ENCODE assay signal across 18 cellular contexts in the genomic region with DNA sequence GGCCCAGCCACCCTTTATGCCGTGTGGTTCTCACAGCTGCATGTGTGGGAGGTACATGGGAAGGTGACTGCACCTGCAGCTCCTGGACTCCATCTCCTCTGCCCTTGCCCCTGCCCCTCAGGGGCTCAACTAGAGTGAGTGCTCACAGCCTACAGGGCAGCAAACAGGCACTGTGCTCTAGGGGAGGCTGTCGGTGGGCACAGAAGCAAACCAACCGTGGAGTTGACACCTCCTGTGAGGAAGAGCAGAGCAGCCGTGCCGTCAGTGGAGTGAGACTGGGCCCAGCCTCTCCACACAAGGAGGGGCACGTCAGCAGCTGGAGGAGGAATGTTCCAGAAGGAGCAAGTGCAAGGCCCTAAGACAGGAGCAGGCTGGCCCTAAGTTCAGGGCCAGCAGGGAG. TPM values are rescaled to one million over a fixed set of nuclear protein-coding genes. Genes with fewer than 3 reads are reported as not detected.
DNase-seq lines count a peak whose midpoint lies in the region; ATAC-seq lines count a peak whose summit lies in the region.
"Had no signal": no experiment of that assay in that cellular context is flagged by ENCODE, and none has a peak within 500 bp of the region (broad histone marks: within the 10 kb centered on the region; RNA-seq: fewer than 3 reads in every experiment).

No MANE protein-coding gene starts in this region.

- peaks cover 46% of the 10 kb centered on the region for H3K4me1 ChIP-seq in BLaER1

- peak overlapping the region; percentile 86 for H3K4me2 ChIP-seq in BLaER1

- H3K27me3 Mint-ChIP-seq in activated CD4-positive, alpha-beta T cell treated with anti-CD3 and anti-CD28 coated beads, Interleukin-2, amount 10 ng/mL, durations not matched to agents 7 days and 5 days, result no peaks in the 10 kb centered on the region
- H3K27me3 Mint-ChIP-seq in activated T-helper 2 cell treated with anti-CD3 and anti-CD28 coated beads, Interferon-gamma antibody, Interleukin-2, Interleukin-4, amounts not matched to agents 10 μg/mL and 5 μg/mL and 100 μg/mL, durations not matched to agents 14 hours and 24 hours and 36 hours (ENCODE audit: low read depth), result no peaks in the 10 kb centered on the region
- H3K27me3 Mint-ChIP-seq in T-cell, result no peaks in the 10 kb centered on the region

- DNase-seq in activated CD4-positive, alpha-beta T cell treated with anti-CD3 and anti-CD28 coated beads, Interleukin-2, amount 10 ng/mL, durations not matched to agents 7 days and 5 days, result no peak
- no peak for DNase-seq in activated CD4-positive, alpha-beta T cell treated with anti-CD3 and anti-CD28 coated beads, Interleukin-2, amount 50 U/mL, for 4 hours
- DNase-seq in activated T-helper 2 cell treated with anti-CD3 and anti-CD28 coated beads, Interferon-gamma antibody, Interleukin-2, Interleukin-4, amounts not matched to agents 10 μg/mL and 5 μg/mL and 100 μg/mL, durations not matched to agents 14 hours and 24 hours and 36 hours (ENCODE audit: low spot score), result no peak
- DNase-seq in posterior vena cava (ENCODE audit: low spot score), result peak; percentile 53
- DNase-seq in NCI-H1105 treated with DMSO at 0.1 percent for 48 hours (lab: John Stamatoyannopoulos, UW), result no peak
- DNase-seq in T-cell, result no peak
- DNase-seq: 8988T, COR-L47, DMS153, EL, NCI-H1417 treated with DMSO at 0.1 percent for 48 hours, NCI-H2029, NCI-H2171 treated with DMSO at 0.1 percent for 48 hours, NCI-H510A, SHP77 had no signal

- H3K27me3 ChIP-seq in BLaER1, result no peaks in the 10 kb centered on the region

- peaks cover 28% of the 10 kb centered on the region for H3K36me3 ChIP-seq in BLaER1

- peaks cover 18% of the 10 kb centered on the region; the same call in 1 of the 2 replicates for H4K20me1 ChIP-seq in BLaER1

- intact Hi-C loops in activated T-helper 2 cell treated with anti-CD3 and anti-CD28 coated beads, Interferon-gamma antibody, Interleukin-2, Interleukin-4, amounts not matched to agents 10 μg/mL and 5 μg/mL and 100 μg/mL, durations not matched to agents 14 hours and 24 hours and 36 hours (cut with micrococcal nuclease), result no loop called here
- intact Hi-C loops in posterior vena cava (cut with DNase I), result no loop called here

- no peaks in the 10 kb centered on the region for H3K9me3 Mint-ChIP-seq in activated CD4-positive, alpha-beta T cell treated with anti-CD3 and anti-CD28 coated beads, Interleukin-2, amount 10 ng/mL, durations not matched to agents 7 days and 5 days
- H3K9me3 Mint-ChIP-seq in activated T-helper 2 cell treated with anti-CD3 and anti-CD28 coated beads, Interferon-gamma antibody, Interleukin-2, Interleukin-4, amounts not matched to agents 10 μg/mL and 5 μg/mL and 100 μg/mL, durations not matched to agents 14 hours and 24 hours and 36 hours, result no peaks in the 10 kb centered on the region
- no peaks in the 10 kb centered on the region for H3K9me3 Mint-ChIP-seq in T-cell

- H3K27ac ChIP-seq in BLaER1, result peak overlapping the region; percentile 45; the same call in 1 of the 2 replicates
- H3K27ac ChIP-seq: C4-2B had no signal

- H3K4me3 Mint-ChIP-seq in activated CD4-positive, alpha-beta T cell treated with anti-CD3 and anti-CD28 coated beads, Interleukin-2, amount 10 ng/mL, durations not matched to agents 7 days and 5 days, result no peak overlapping the region
- H3K4me3 Mint-ChIP-seq in activated T-helper 2 cell treated with anti-CD3 and anti-CD28 coated beads, Interferon-gamma antibody, Interleukin-2, Interleukin-4, amounts not matched to agents 10 μg/mL and 5 μg/mL and 100 μg/mL, durations not matched to agents 14 hours and 24 hours and 36 hours (ENCODE audit: low read depth), result no peak overlapping the region
- no peak overlapping the region for H3K4me3 Mint-ChIP-seq in T-cell

- H3K4me3 ChIP-seq in BLaER1, result no peak overlapping the region

- CTCF ChIA-PET in activated CD4-positive, alpha-beta T cell treated with anti-CD3 and anti-CD28 coated beads, Interleukin-2, amount 10 ng/mL, durations not matched to agents 7 days and 5 days (lab: Charles Lee), result interaction anchor here (0.5 to 1.0 kb wide), 2 partner anchors 34 to 363 kb away, joined by 3 read pairs; no protein-coding TSS in a partner anchor
- CTCF ChIA-PET in T-cell (lab: Charles Lee), result interaction anchor here in 1 of 2 donors (0.5 kb wide), 1 partner anchor 180 kb away, joined by 3 read pairs; no protein-coding TSS in a partner anchor

- ATAC-seq in HG03159 (IDR thresholded peaks at IDR 0.05; ENCODE audit: unreplicated experiment) (no peak), T-cell (replicated peaks in 1 of 4) (no peak)

- H3K36me3 Mint-ChIP-seq in activated CD4-positive, alpha-beta T cell treated with anti-CD3 and anti-CD28 coated beads, Interleukin-2, amount 10 ng/mL, durations not matched to agents 7 days and 5 days (ENCODE audit: low read depth), result peaks cover 4% of the 10 kb centered on the region
- peaks cover 9% of the 10 kb centered on the region for H3K36me3 Mint-ChIP-seq in activated T-helper 2 cell treated with anti-CD3 and anti-CD28 coated beads, Interferon-gamma antibody, Interleukin-2, Interleukin-4, amounts not matched to agents 10 μg/mL and 5 μg/mL and 100 μg/mL, durations not matched to agents 14 hours and 24 hours and 36 hours (ENCODE audit: low read depth)
- peaks cover 11% of the 10 kb centered on the region for H3K36me3 Mint-ChIP-seq in T-cell

- H3K27ac Mint-ChIP-seq in activated CD4-positive, alpha-beta T cell treated with anti-CD3 and anti-CD28 coated beads, Interleukin-2, amount 10 ng/mL, durations not matched to agents 7 days and 5 days, result peak overlapping the region; percentile 77
- peak overlapping the region; percentile 53 for H3K27ac Mint-ChIP-seq in activated T-helper 2 cell treated with anti-CD3 and anti-CD28 coated beads, Interferon-gamma antibody, Interleukin-2, Interleukin-4, amounts not matched to agents 10 μg/mL and 5 μg/mL and 100 μg/mL, durations not matched to agents 14 hours and 24 hours and 36 hours
- no peak overlapping the region for H3K27ac Mint-ChIP-seq in T-cell

- peak overlapping the region; percentile 3; the same call in 1 of the 2 replicates for H3K9ac ChIP-seq in BLaER1

- peaks cover 12% of the 10 kb centered on the region for H3K4me1 Mint-ChIP-seq in activated CD4-positive, alpha-beta T cell treated with anti-CD3 and anti-CD28 coated beads, Interleukin-2, amount 10 ng/mL, durations not matched to agents 7 days and 5 days
- H3K4me1 Mint-ChIP-seq in activated T-helper 2 cell treated with anti-CD3 and anti-CD28 coated beads, Interferon-gamma antibody, Interleukin-2, Interleukin-4, amounts not matched to agents 10 μg/mL and 5 μg/mL and 100 μg/mL, durations not matched to agents 14 hours and 24 hours and 36 hours (ENCODE audit: low read depth), result peaks cover 6% of the 10 kb centered on the region
- peaks cover 2 to 14% (median 6%) of the 10 kb centered on the region in 3 donors for H3K4me1 Mint-ChIP-seq in T-cell

- POLR2A ChIA-PET in activated CD4-positive, alpha-beta T cell treated with anti-CD3 and anti-CD28 coated beads, Interleukin-2, amount 10 ng/mL, durations not matched to agents 7 days and 5 days (lab: Charles Lee), result no interaction called here
- POLR2A ChIA-PET in T-cell (lab: Charles Lee), result no interaction called here

- no peaks in the 10 kb centered on the region for H3K9me3 ChIP-seq in BLaER1

RNA-seq across cellular contexts. Expression of a gene that starts 32.7 kb away (rescaled TPM):
- total RNA-seq in activated CD4-positive, alpha-beta T cell treated with anti-CD3 and anti-CD28 coated beads, Interleukin-2, amount 10 ng/mL, durations not matched to agents 7 days and 5 days, result not detected
- total RNA-seq in activated T-helper 2 cell treated with anti-CD3 and anti-CD28 coated beads, Interferon-gamma antibody, Interleukin-2, Interleukin-4, amounts not matched to agents 10 μg/mL and 5 μg/mL and 100 μg/mL, durations not matched to agents 14 hours and 24 hours and 36 hours, result 0.11 TPM in 1 of 2 replicates, not detected in the other
- total RNA-seq in posterior vena cava (under 1 TPM; 0.65 to 0.90 TPM), T-cell (under 1 TPM in 1 of 5 donors, not detected in 4; 0.38 TPM)

RNA-seq across cellular contexts. Expression of a gene that starts 52.4 kb away (rescaled TPM):
- 100 to 1,000 TPM; 190 to 205 TPM for total RNA-seq in activated CD4-positive, alpha-beta T cell treated with anti-CD3 and anti-CD28 coated beads, Interleukin-2, amount 10 ng/mL, durations not matched to agents 7 days and 5 days
- total RNA-seq in activated T-helper 2 cell treated with anti-CD3 and anti-CD28 coated beads, Interferon-gamma antibody, Interleukin-2, Interleukin-4, amounts not matched to agents 10 μg/mL and 5 μg/mL and 100 μg/mL, durations not matched to agents 14 hours and 24 hours and 36 hours, result 369 and 375 TPM in 2 replicates
- 100 to 1,000 TPM; 156 to 198 TPM for total RNA-seq in posterior vena cava
- 100 to 1,000 TPM; 266 to 314 (median 276) TPM for total RNA-seq in T-cell

Comparison
In these comparisons a context has a peak if more than half of its experiments do, and no peak if none do; other contexts are left out.
1. H3K27ac Mint-ChIP-seq: peak in activated CD4-positive, alpha-beta T cell treated with anti-CD3 and anti-CD28 coated beads, Interleukin-2, amount 10 ng/mL, durations not matched to agents 7 days and 5 days (single experiment) and activated T-helper 2 cell treated with anti-CD3 and anti-CD28 coated beads, Interferon-gamma antibody, Interleukin-2, Interleukin-4, amounts not matched to agents 10 μg/mL and 5 μg/mL and 100 μg/mL, durations not matched to agents 14 hours and 24 hours and 36 hours (single experiment); none in T-cell (0 of 2).